ENCODE assay signal across 26 cellular contexts in genomic region chrX:123822965-123823364, GRCh38. TPM values are rescaled to one million over a fixed set of nuclear protein-coding genes. Genes with fewer than 3 reads are reported as not detected.
DNase-seq lines count a peak whose midpoint lies in the region; ATAC-seq, FAIRE-seq and TF ChIP-seq lines count a peak whose summit lies in the region.
"Had no signal": no experiment of that assay in that cellular context is flagged by ENCODE, and none has a peak within 500 bp of the region (broad histone marks: within the 10 kb centered on the region; RNA-seq: fewer than 3 reads in every experiment).

No MANE protein-coding gene starts in this region.

- WGBS in liver: 32% methylated on average over 1 of the region's 1 CpG
- 15 to 73% (median 21%) methylated on average over 1 of the region's 1 CpG for WGBS in small intestine, 3 donors

- H3K4me1 ChIP-seq in liver (ENCODE audit: control insufficient read depth in 4 of 4, insufficient read depth in 4 of 4, low read length in 3 of 4): peaks cover 0 to 4% (median 0%) of the 10 kb centered on the region in 4 donors
- H3K4me1 ChIP-seq in small intestine (ENCODE audit: control insufficient read depth in 2 of 2, insufficient read depth in 1 of 2, low read depth in 1 of 2, low read length in 1 of 2): no peaks in the 10 kb centered on the region

- H3K27me3 ChIP-seq in liver (ENCODE audit: control insufficient read depth in 4 of 4, insufficient read depth in 4 of 4, low read length in 3 of 4): no peaks in the 10 kb centered on the region
- H3K27me3 ChIP-seq in small intestine (ENCODE audit: control insufficient read depth in 2 of 2, insufficient read depth in 2 of 2, low read length in 2 of 2): no peaks in the 10 kb centered on the region

- H3K27ac ChIP-seq in epithelial cell of prostate (peak overlapping the region; percentile 23), liver (ENCODE audit: low read depth in 1 of 2, low read length in 2 of 2) (no peak overlapping the region), small intestine (ENCODE audit: low read depth in 1 of 2, low read length in 1 of 2) (peak overlapping the region; percentile 57 to 94)
- H3K27ac ChIP-seq: HL-60, RWPE1 had no signal

- ATAC-seq in GM19023 (IDR thresholded peaks at IDR 0.05; ENCODE audit: unreplicated experiment): no peak

- no peak for FAIRE-seq in small intestine (lab: Jason Lieb, UNC)
- FAIRE-seq: GM12878, H1 had no signal

- in situ Hi-C loops in SK-MEL-5 (cut with HindIII; ENCODE audit: low pct_unique_long_range_greater_than_20kb, low sequenced_read_pairs): no loop called here

- H3K9ac ChIP-seq in liver (ENCODE audit: low read depth in 1 of 2, low read length in 2 of 2): no peak overlapping the region

- H3K4me3 ChIP-seq in liver (ENCODE audit: low read depth in 1 of 3, low read length in 3 of 3): no peak overlapping the region
- no peak overlapping the region for H3K4me3 ChIP-seq in small intestine (ENCODE audit: low read depth in 1 of 2, low read length in 2 of 2)
- H3K4me3 ChIP-seq: GM12878 had no signal

- H3K36me3 ChIP-seq in liver (ENCODE audit: control insufficient read depth in 4 of 4, insufficient read depth in 3 of 4, low read depth in 1 of 4, low read length in 3 of 4): no peaks in the 10 kb centered on the region
- H3K36me3 ChIP-seq in small intestine (ENCODE audit: control insufficient read depth in 2 of 2, insufficient read depth in 2 of 2, low read length in 2 of 2): no peaks in the 10 kb centered on the region

- peak; percentile 47 for DNase-seq in SK-MEL-5 (ENCODE audit: low read depth, low spot score)
- no peak for DNase-seq in epithelial cell of prostate (ENCODE audit: low read depth, low spot score)
- peak; percentile 80 for DNase-seq in small intestine
- no peak for DNase-seq in stimulated activated CD8-positive, alpha-beta memory T cell treated with anti-CD3 and anti-CD28 coated beads, Interleukin-4, amount 100 ng/mL, for 48 hours
- no peak for DNase-seq in NCI-H1048 (lab: John Stamatoyannopoulos, UW)
- DNase-seq in DMS79 treated with DMSO at 0.1 percent for 48 hours (lab: John Stamatoyannopoulos, UW): no peak
- DNase-seq: C1 segment of cervical spinal cord; Caco-2; CD4-positive, alpha-beta memory T cell; EL; GDM1; HCEC 1CT; Karpas-422; NCI-H1105 treated with DMSO at 0.1 percent for 48 hours; NCI-H146; NCI-H1930; NCI-H2107; NCI-H446; NCI-H524 treated with DMSO at 0.1 percent for 48 hours; SHP77 had no signal

- no peak for TF ChIP-seq CTCF in liver (IDR thresholded peaks at IDR 0.05; ENCODE audit: low read depth, low read length, missing input control)

- no peak for TF ChIP-seq RAD21 in liver (IDR thresholded peaks at IDR 0.05)

- no peaks in the 10 kb centered on the region for H3K9me3 ChIP-seq in liver (ENCODE audit: control insufficient read depth in 4 of 4, low read length in 3 of 4)
- no peaks in the 10 kb centered on the region for H3K9me3 ChIP-seq in small intestine (ENCODE audit: control insufficient read depth, low read depth)
- H3K9me3 ChIP-seq: Caco-2 had no signal

TF ChIP-seq in liver, 16 proteins besides CTCF, POLR2A, EP300 and RAD21:
- TF ChIP-seq SP1 (IDR thresholded peaks at IDR 0.05): peak; percentile 21
- TF ChIP-seq YY1 (IDR thresholded peaks at IDR 0.05): no peak
- peak; percentile 29 to 43 for TF ChIP-seq HNF4A (conservative IDR thresholded peaks at IDR 0.05)
- TF ChIP-seq, protein P1, sequence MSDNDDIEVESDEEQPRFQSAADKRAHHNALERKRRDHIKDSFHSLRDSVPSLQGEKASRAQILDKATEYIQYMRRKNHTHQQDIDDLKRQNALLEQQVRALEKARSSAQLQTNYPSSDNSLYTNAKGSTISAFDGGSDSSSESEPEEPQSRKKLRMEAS (IDR thresholded peaks at IDR 0.05): no peak
- TF ChIP-seq HNF4G (IDR thresholded peaks at IDR 0.05): no peak
- TF ChIP-seq TAF1 (conservative IDR thresholded peaks at IDR 0.05): no peak
- TF ChIP-seq ZBTB33 (IDR thresholded peaks at IDR 0.05): no peak
- no peak for TF ChIP-seq REST (IDR thresholded peaks at IDR 0.05)
- no peak for TF ChIP-seq JUND (IDR thresholded peaks at IDR 0.05)
- no peak for TF ChIP-seq FOXA2 (IDR thresholded peaks at IDR 0.05)
- TF ChIP-seq ATF3 (IDR thresholded peaks at IDR 0.05): no peak
- TF ChIP-seq RXRA (IDR thresholded peaks at IDR 0.05): no peak
- no peak for TF ChIP-seq GABPA (IDR thresholded peaks at IDR 0.05 in 1 of 2, conservative IDR thresholded peaks at IDR 0.05 in 1 of 2)
- no peak for TF ChIP-seq NR2F2 (IDR thresholded peaks at IDR 0.05)

RNA-seq across cellular contexts. Expression of gene XIAP, which starts 36.9 kb away (rescaled TPM):
- total RNA-seq in SK-MEL-5 (2014; rRNA removed; shearing (Covaris generic)): 38.3 and 40.3 TPM in 2 replicates
- polyA plus RNA-seq in SK-MEL-5 (2015; cell fraction: cytosol; rRNA removed): 26.6 and 32.9 TPM in 2 replicates
- polyA plus RNA-seq in SK-MEL-5 (2015; cell fraction: nucleus; rRNA removed): 8.1 and 12.7 TPM in 2 replicates
- total RNA-seq in liver: 10 to 100 TPM; 22.0 to 22.8 TPM
- polyA plus RNA-seq in liver (1 to 10 TPM; 7.8 to 9.1 TPM), small intestine (10 to 100 TPM; 11.6 to 16.4 (median 12.2) TPM)

Comparison
In these comparisons a context has a peak if more than half of its experiments do, and no peak if none do; other contexts are left out.
1. DNase-seq: peak in SK-MEL-5 (single experiment) and small intestine (single experiment); none in epithelial cell of prostate (single experiment), stimulated activated CD8-positive, alpha-beta memory T cell treated with anti-CD3 and anti-CD28 coated beads, Interleukin-4, amount 100 ng/mL, for 48 hours (single experiment), NCI-H1048 (single experiment) and DMS79 treated with DMSO at 0.1 percent for 48 hours (single experiment).
2. H3K27ac ChIP-seq: peak in epithelial cell of prostate (single experiment) and small intestine (2 of 2); none in liver (0 of 2).